In genomic region chr15:42215854-42216829, GRCh38 we compare ENCODE assay signal across 11 cellular contexts. TPM values are rescaled to one million over a fixed set of nuclear protein-coding genes. Genes with fewer than 3 reads are reported as not detected.
DNase-seq lines count a peak whose midpoint lies in the region; ATAC-seq and TF ChIP-seq lines count a peak whose summit lies in the region.
"Had no signal": no experiment of that assay in that cellular context is flagged by ENCODE, and none has a peak within 500 bp of the region (broad histone marks: within the 10 kb centered on the region; RNA-seq: fewer than 3 reads in every experiment).

No MANE protein-coding gene starts in this region.

- peaks cover 28% of the 10 kb centered on the region for H3K36me3 Mint-ChIP-seq in chondrocyte (ENCODE audit: low read depth)
- H3K36me3 Mint-ChIP-seq in stimulated activated effector memory CD8-positive, alpha-beta T cell treated with anti-CD3 and anti-CD28 coated beads, Interleukin-12 subunit alpha, Interleukin-12 subunit beta, amount 100 ng/mL, for 72 hours, result peaks cover 96% of the 10 kb centered on the region

- ATAC-seq in left ventricle myocardium superior, result peak; percentile 72
- no peak for ATAC-seq in Right ventricle myocardium inferior
- no peak for ATAC-seq in stimulated activated effector memory CD8-positive, alpha-beta T cell treated with anti-CD3 and anti-CD28 coated beads, Interleukin-12 subunit alpha, Interleukin-12 subunit beta, amount 100 ng/mL, for 72 hours
- ATAC-seq in HG03565 (IDR thresholded peaks at IDR 0.05; ENCODE audit: unreplicated experiment), result no peak
- ATAC-seq in GM21619 (IDR thresholded peaks at IDR 0.05; ENCODE audit: unreplicated experiment), result no peak

- no peak overlapping the region for H3K27ac Mint-ChIP-seq in chondrocyte (ENCODE audit: unreplicated experiment)
- H3K27ac Mint-ChIP-seq in stimulated activated effector memory CD8-positive, alpha-beta T cell treated with anti-CD3 and anti-CD28 coated beads, Interleukin-12 subunit alpha, Interleukin-12 subunit beta, amount 100 ng/mL, for 72 hours, result no peak overlapping the region

- H3K9me3 Mint-ChIP-seq in chondrocyte (ENCODE audit: low read depth), result no peaks in the 10 kb centered on the region
- no peaks in the 10 kb centered on the region for H3K9me3 Mint-ChIP-seq in stimulated activated effector memory CD8-positive, alpha-beta T cell treated with anti-CD3 and anti-CD28 coated beads, Interleukin-12 subunit alpha, Interleukin-12 subunit beta, amount 100 ng/mL, for 72 hours

- H3K27me3 Mint-ChIP-seq in chondrocyte (ENCODE audit: low read depth), result no peaks in the 10 kb centered on the region

- DNase-seq in left ventricle myocardium superior (no peak), Right ventricle myocardium inferior (ENCODE audit: missing footprints) (no peak), NCI-H82 treated with DMSO at 0.1 percent for 48 hours (lab: John Stamatoyannopoulos, UW; ENCODE audit: unreplicated experiment) (peak; percentile 15), chondrocyte (ENCODE audit: low spot score) (no peak), SK-N-DZ (ENCODE audit: low spot score) (no peak)
- DNase-seq in stimulated activated effector memory CD8-positive, alpha-beta T cell treated with anti-CD3 and anti-CD28 coated beads, Interleukin-12 subunit alpha, Interleukin-12 subunit beta, amount 100 ng/mL, for 72 hours (ENCODE audit: low spot score in 2 of 2), result no peak
- DNase-seq: NCI-H1092 treated with DMSO at 0.1 percent for 48 hours, Peyer's patch, thyroid gland had no signal

- intact Hi-C loops in left ventricle myocardium superior (cut with micrococcal nuclease), result no loop called here
- intact Hi-C loops in Right ventricle myocardium inferior (cut with DNase I), result no loop called here

- H3K4me3 Mint-ChIP-seq in chondrocyte (ENCODE audit: unreplicated experiment), result no peak overlapping the region
- no peak overlapping the region for H3K4me3 Mint-ChIP-seq in stimulated activated effector memory CD8-positive, alpha-beta T cell treated with anti-CD3 and anti-CD28 coated beads, Interleukin-12 subunit alpha, Interleukin-12 subunit beta, amount 100 ng/mL, for 72 hours

- H3K4me1 Mint-ChIP-seq in chondrocyte (ENCODE audit: low read depth), result no peaks in the 10 kb centered on the region
- peaks cover 7% of the 10 kb centered on the region for H3K4me1 Mint-ChIP-seq in stimulated activated effector memory CD8-positive, alpha-beta T cell treated with anti-CD3 and anti-CD28 coated beads, Interleukin-12 subunit alpha, Interleukin-12 subunit beta, amount 100 ng/mL, for 72 hours

- TF ChIP-seq CTCF in chondrocyte (IDR thresholded peaks at IDR 0.05), result peak; percentile 36

RNA-seq across cellular contexts. Expression of gene VPS39, which starts 8.0 kb away (rescaled TPM):
- total RNA-seq in left ventricle myocardium superior (45.3 TPM), Right ventricle myocardium inferior (43.0 TPM), chondrocyte (52.5 to 69.2 TPM (median 53.5 TPM) in 3 replicates)
- 31.6 and 42.7 TPM in 2 replicates for polyA plus RNA-seq in SK-N-DZ (2014; cell fraction: cytosol; rRNA removed)
- 126 and 145 TPM in 2 replicates for polyA plus RNA-seq in SK-N-DZ (2014; cell fraction: nucleus; rRNA removed)

RNA-seq across cellular contexts. Expression of gene GANC, which starts 56.9 kb away (rescaled TPM):
- total RNA-seq in left ventricle myocardium superior (16.4 TPM), Right ventricle myocardium inferior (16.3 TPM), chondrocyte (19.3 to 30.2 TPM (median 20.7 TPM) in 3 replicates)
- 7.6 and 13.4 TPM in 2 replicates for polyA plus RNA-seq in SK-N-DZ (2014; cell fraction: cytosol; rRNA removed)
- 18.5 and 22.3 TPM in 2 replicates for polyA plus RNA-seq in SK-N-DZ (2014; cell fraction: nucleus; rRNA removed)

RNA-seq across cellular contexts. Expression of gene TMEM87A, which starts 57.1 kb away (rescaled TPM):
- total RNA-seq in left ventricle myocardium superior, result 16.4 TPM
- total RNA-seq in Right ventricle myocardium inferior, result 19.0 TPM
- 47.8 to 49.5 TPM (median 48.4 TPM) in 3 replicates for total RNA-seq in chondrocyte
- 29.2 and 34.8 TPM in 2 replicates for polyA plus RNA-seq in SK-N-DZ (2014; cell fraction: cytosol; rRNA removed)
- 26.9 and 27.1 TPM in 2 replicates for polyA plus RNA-seq in SK-N-DZ (2014; cell fraction: nucleus; rRNA removed)

RNA-seq across cellular contexts. Expression of gene PLA2G4F, which starts 59.7 kb away (rescaled TPM):
- total RNA-seq in left ventricle myocardium superior (5.2 TPM), Right ventricle myocardium inferior (3.5 TPM), chondrocyte (not detected in 3 replicates)
- polyA plus RNA-seq in SK-N-DZ (2014; cell fraction: cytosol; rRNA removed), result not detected in 2 replicates
- polyA plus RNA-seq in SK-N-DZ (2014; cell fraction: nucleus; rRNA removed), result not detected in 2 replicates
